2 cellular contexts compared by ENCODE assay signal in the genomic region with DNA sequence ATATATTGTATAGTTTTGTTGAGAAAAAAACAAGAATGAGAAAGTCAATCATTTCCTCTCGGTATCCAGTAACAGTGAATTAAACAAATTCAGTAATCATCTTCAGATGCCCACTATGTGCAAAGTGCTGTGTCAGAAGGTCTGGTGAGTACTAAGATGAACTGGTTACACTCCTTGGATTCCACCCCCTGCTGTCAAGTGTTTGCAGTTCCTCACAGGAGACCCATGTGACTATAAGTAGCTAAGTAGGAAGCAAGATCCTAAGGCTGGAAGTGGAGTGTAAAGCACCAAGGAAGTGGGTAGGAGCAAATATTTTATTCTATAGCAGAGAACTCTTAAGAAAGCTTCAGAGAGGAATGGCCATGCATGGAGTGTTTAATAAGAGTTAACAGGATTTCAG.
TF ChIP-seq lines count a peak whose summit lies in the region.

No MANE protein-coding gene starts in this region.

TF ChIP-seq in HCT116, 20 proteins besides CTCF, POLR2A, EP300 and RAD21 (continued from another document):
- TF ChIP-seq, protein P1, sequence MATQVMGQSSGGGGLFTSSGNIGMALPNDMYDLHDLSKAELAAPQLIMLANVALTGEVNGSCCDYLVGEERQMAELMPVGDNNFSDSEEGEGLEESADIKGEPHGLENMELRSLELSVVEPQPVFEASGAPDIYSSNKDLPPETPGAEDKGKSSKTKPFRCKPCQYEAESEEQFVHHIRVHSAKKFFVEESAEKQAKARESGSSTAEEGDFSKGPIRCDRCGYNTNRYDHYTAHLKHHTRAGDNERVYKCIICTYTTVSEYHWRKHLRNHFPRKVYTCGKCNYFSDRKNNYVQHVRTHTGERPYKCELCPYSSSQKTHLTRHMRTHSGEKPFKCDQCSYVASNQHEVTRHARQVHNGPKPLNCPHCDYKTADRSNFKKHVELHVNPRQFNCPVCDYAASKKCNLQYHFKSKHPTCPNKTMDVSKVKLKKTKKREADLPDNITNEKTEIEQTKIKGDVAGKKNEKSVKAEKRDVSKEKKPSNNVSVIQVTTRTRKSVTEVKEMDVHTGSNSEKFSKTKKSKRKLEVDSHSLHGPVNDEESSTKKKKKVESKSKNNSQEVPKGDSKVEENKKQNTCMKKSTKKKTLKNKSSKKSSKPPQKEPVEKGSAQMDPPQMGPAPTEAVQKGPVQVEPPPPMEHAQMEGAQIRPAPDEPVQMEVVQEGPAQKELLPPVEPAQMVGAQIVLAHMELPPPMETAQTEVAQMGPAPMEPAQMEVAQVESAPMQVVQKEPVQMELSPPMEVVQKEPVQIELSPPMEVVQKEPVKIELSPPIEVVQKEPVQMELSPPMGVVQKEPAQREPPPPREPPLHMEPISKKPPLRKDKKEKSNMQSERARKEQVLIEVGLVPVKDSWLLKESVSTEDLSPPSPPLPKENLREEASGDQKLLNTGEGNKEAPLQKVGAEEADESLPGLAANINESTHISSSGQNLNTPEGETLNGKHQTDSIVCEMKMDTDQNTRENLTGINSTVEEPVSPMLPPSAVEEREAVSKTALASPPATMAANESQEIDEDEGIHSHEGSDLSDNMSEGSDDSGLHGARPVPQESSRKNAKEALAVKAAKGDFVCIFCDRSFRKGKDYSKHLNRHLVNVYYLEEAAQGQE (IDR thresholded peaks at IDR 0.05; ENCODE audit: low read depth) = no peak
- TF ChIP-seq ELF1 (IDR thresholded peaks at IDR 0.05; ENCODE audit: borderline replicate concordance, low read depth) = no peak
- TF ChIP-seq SRF (IDR thresholded peaks at IDR 0.05; ENCODE audit: low read depth) = no peak
- no peak for TF ChIP-seq TCF7L2 (IDR thresholded peaks at IDR 0.05; ENCODE audit: borderline replicate concordance, extremely low read depth, insufficient read depth, insufficient read length)
- TF ChIP-seq POLR2AphosphoS5 (IDR thresholded peaks at IDR 0.05; ENCODE audit: low read depth, low read length) = no peak
- TF ChIP-seq EZH2phosphoT487 (IDR thresholded peaks at IDR 0.05; ENCODE audit: borderline replicate concordance) = no peak
- TF ChIP-seq CEBPB (IDR thresholded peaks at IDR 0.05; ENCODE audit: low read depth) = no peak
- TF ChIP-seq SIN3A (IDR thresholded peaks at IDR 0.05; ENCODE audit: low read depth) = no peak
- TF ChIP-seq, protein P2, sequence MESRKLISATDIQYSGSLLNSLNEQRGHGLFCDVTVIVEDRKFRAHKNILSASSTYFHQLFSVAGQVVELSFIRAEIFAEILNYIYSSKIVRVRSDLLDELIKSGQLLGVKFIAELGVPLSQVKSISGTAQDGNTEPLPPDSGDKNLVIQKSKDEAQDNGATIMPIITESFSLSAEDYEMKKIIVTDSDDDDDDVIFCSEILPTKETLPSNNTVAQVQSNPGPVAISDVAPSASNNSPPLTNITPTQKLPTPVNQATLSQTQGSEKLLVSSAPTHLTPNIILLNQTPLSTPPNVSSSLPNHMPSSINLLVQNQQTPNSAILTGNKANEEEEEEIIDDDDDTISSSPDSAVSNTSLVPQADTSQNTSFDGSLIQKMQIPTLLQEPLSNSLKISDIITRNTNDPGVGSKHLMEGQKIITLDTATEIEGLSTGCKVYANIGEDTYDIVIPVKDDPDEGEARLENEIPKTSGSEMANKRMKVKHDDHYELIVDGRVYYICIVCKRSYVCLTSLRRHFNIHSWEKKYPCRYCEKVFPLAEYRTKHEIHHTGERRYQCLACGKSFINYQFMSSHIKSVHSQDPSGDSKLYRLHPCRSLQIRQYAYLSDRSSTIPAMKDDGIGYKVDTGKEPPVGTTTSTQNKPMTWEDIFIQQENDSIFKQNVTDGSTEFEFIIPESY (IDR thresholded peaks at IDR 0.05; ENCODE audit: extremely low read depth, insufficient replicate concordance, low read length) = no peak

TF ChIP-seq in SK-N-SH, 30 proteins besides CTCF, POLR2A, EP300 and RAD21 (continued from another document):
- TF ChIP-seq, protein P1 (IDR thresholded peaks at IDR 0.05; ENCODE audit: low read depth, low read length) = no peak
- TF ChIP-seq RXRA (IDR thresholded peaks at IDR 0.05; ENCODE audit: borderline replicate concordance, low read depth) (no peak), MEF2A (IDR thresholded peaks at IDR 0.05; ENCODE audit: borderline replicate concordance, low read depth) (no peak), TEAD4 (IDR thresholded peaks at IDR 0.05; ENCODE audit: borderline replicate concordance, insufficient read depth) (no peak), ELF1 (IDR thresholded peaks at IDR 0.05) (no peak), SIN3A (IDR thresholded peaks at IDR 0.05; ENCODE audit: borderline replicate concordance, low read depth, low read length) (no peak), CHD2 (IDR thresholded peaks at IDR 0.05; ENCODE audit: low read length, partially characterized antibody) (no peak), GATA2 (CRISPR knock-in tag; IDR thresholded peaks at IDR 0.05) (no peak), JUND (IDR thresholded peaks at IDR 0.05) (no peak), POLR2AphosphoS5 (IDR thresholded peaks at IDR 0.05; ENCODE audit: low read depth, low read length) (no peak)
- TF ChIP-seq, protein P3, sequence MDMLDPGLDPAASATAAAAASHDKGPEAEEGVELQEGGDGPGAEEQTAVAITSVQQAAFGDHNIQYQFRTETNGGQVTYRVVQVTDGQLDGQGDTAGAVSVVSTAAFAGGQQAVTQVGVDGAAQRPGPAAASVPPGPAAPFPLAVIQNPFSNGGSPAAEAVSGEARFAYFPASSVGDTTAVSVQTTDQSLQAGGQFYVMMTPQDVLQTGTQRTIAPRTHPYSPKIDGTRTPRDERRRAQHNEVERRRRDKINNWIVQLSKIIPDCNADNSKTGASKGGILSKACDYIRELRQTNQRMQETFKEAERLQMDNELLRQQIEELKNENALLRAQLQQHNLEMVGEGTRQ (IDR thresholded peaks at IDR 0.05; ENCODE audit: borderline replicate concordance, low read depth, low read length) = no peak
TF ChIP-seq in SK-N-SH: peak in this region for 0.
